Comparison of ENCODE assay signal across 8 cellular contexts in genomic region chr5:142325677-142326479, GRCh38. TPM values are rescaled to one million over a fixed set of nuclear protein-coding genes. Genes with fewer than 3 reads are reported as not detected.
DNase-seq lines count a peak whose midpoint lies in the region; ATAC-seq and TF ChIP-seq lines count a peak whose summit lies in the region.

No MANE protein-coding gene starts in this region.

- peak in 1 of 3 donors; percentile 26 for TF ChIP-seq POLR2A in body of pancreas (IDR thresholded peaks at IDR 0.05)
- TF ChIP-seq POLR2A in spleen (IDR thresholded peaks at IDR 0.05), result no peak

- H3F3A ChIP-seq in PC-3 (ENCODE audit: low read length, unreplicated experiment), result no peaks in the 10 kb centered on the region

- intact Hi-C loops in PC-3 (cut with micrococcal nuclease), result loop anchor here (1.0 to 2.0 kb wide), 3 partner anchors 31 to 134 kb away; no protein-coding TSS in a partner anchor
- intact Hi-C loops in body of pancreas (cut with DNase I), result no loop called here
- intact Hi-C loops in spleen (cut with DNase I; ENCODE audit: low total_unique reads), result no loop called here

- 8 to 14% methylated on average over 25 to 46 of the region's 46 CpGs for WGBS in body of pancreas, 2 donors
- WGBS in spleen, 5 donors, result 3 to 17% (median 5%) methylated on average over 25 to 46 of the region's 46 CpGs

- peaks cover 3% of the 10 kb centered on the region; the same call in 1 of the 2 replicates for H3K36me3 ChIP-seq in PC-3 (ENCODE audit: low read depth, low read length)
- no peaks in the 10 kb centered on the region for H3K36me3 ChIP-seq in body of pancreas (replicated peaks in 1 of 2; ENCODE audit: insufficient read depth in 1 of 2, low read depth in 2 of 2)
- no peaks in the 10 kb centered on the region for H3K36me3 ChIP-seq in spleen

- H3K27me3 ChIP-seq in PC-3 (ENCODE audit: low read length), result no peaks in the 10 kb centered on the region
- peaks cover 0 to 5% of the 10 kb centered on the region in 2 donors for H3K27me3 ChIP-seq in body of pancreas
- H3K27me3 ChIP-seq in spleen (replicated peaks in 1 of 7), result peaks cover 0 to 93% (median 32%) of the 10 kb centered on the region in 7 donors

- POLR2A ChIA-PET in PC-3 (lab: Charles Lee; ENCODE audit: unreplicated experiment), result interaction anchor here (0.6 to 1.0 kb wide), 5 partner anchors 28 to 319 kb away, joined by 3 to 16 read pairs (median 6); no protein-coding TSS in a partner anchor

- peak overlapping the region; percentile 90 for H2AFZ ChIP-seq in PC-3 (ENCODE audit: low read length)

- DNase-seq in activated naive CD4-positive, alpha-beta T cell treated with Interleukin-2 at 50 U/mL for 16 hours, result peak; percentile 12
- no peak for DNase-seq in activated naive CD4-positive, alpha-beta T cell (lab: John Stamatoyannopoulos, UW)
- peak; percentile 82 for DNase-seq in PC-3
- DNase-seq in body of pancreas, result peak; percentile 42 to 68 (median 52)
- peak; percentile 72 for DNase-seq in iPS-NIHi7 (ENCODE audit: extremely low spot score)
- DNase-seq in spleen, result no peak

- no TSS peak for BruUV-seq in PC-3 (replicated peaks; lab: Mats Ljungman, UMichigan)

- CTCF ChIA-PET in PC-3 (lab: Charles Lee), result no interaction called here

- H4K20me1 ChIP-seq in PC-3 (ENCODE audit: low read length), result peaks cover 30% of the 10 kb centered on the region

- peak overlapping the region; percentile 99 for H3K9ac ChIP-seq in PC-3 (ENCODE audit: low read length)

- no peaks in the 10 kb centered on the region for H3K9me2 ChIP-seq in PC-3 (replicated peaks; ENCODE audit: low read length)

- TF ChIP-seq CTCF in PC-3 (conservative IDR thresholded peaks at IDR 0.05; ENCODE audit: low read depth, low read length) (no peak), body of pancreas (IDR thresholded peaks at IDR 0.05) (no peak), spleen (IDR thresholded peaks at IDR 0.05 in 8 of 11, conservative IDR thresholded peaks at IDR 0.05 in 3 of 11) (no peak)

- H3K9me3 ChIP-seq in PC-3 (ENCODE audit: low read length) (no peaks in the 10 kb centered on the region), body of pancreas (no peaks in the 10 kb centered on the region), spleen (no peaks in the 10 kb centered on the region)

- peaks cover 55% of the 10 kb centered on the region for H3K79me2 ChIP-seq in PC-3 (ENCODE audit: low read length)

- H3K4me1 ChIP-seq in PC-3 (ENCODE audit: insufficient read depth, low read length) (peaks cover 37% of the 10 kb centered on the region), body of pancreas (peaks cover 29% of the 10 kb centered on the region), spleen (peaks cover 15 to 60% (median 44%) of the 10 kb centered on the region in 6 donors)

- ATAC-seq in PC-3 (peak; percentile 45), body of pancreas (peak; percentile 41), HG03135 (IDR thresholded peaks at IDR 0.05; ENCODE audit: unreplicated experiment) (no peak), HG02571 (IDR thresholded peaks at IDR 0.05; ENCODE audit: unreplicated experiment) (no peak)

- H3K27ac ChIP-seq in PC-3 (ENCODE audit: low read length) (peak overlapping the region; percentile 99), body of pancreas (peak overlapping the region; percentile 42 to 83 (median 74)), spleen (peak overlapping the region in 7 of 8 donors; percentile 22 to 86 (median 79))

- H3K4me2 ChIP-seq in PC-3 (ENCODE audit: low read length), result peak overlapping the region; percentile 100

- H3K4me3 ChIP-seq in PC-3 (ENCODE audit: low read length), result peak overlapping the region; percentile 89
- no peak overlapping the region for H3K4me3 ChIP-seq in body of pancreas
- H3K4me3 ChIP-seq in spleen, result peak overlapping the region; percentile 46 to 76 (median 58)

RNA-seq across cellular contexts. Expression of gene SPRY4, which starts 1.1 kb away (rescaled TPM):
- total RNA-seq in PC-3 (2014; rRNA removed) (32.1 and 38.4 TPM in 2 replicates), body of pancreas (10 to 100 TPM in 1 of 2 donors, 1 to 10 TPM in 1; 6.7 to 18.5 TPM), spleen (10 to 100 TPM in 6 of 7 donors, 1 to 10 TPM in 1; 9.4 to 33.5 (median 21.2) TPM)
- 1 to 10 TPM in 2 of 3 donors, under 1 TPM in 1; 0.76 to 2.0 (median 1.1) TPM for polyA plus RNA-seq in spleen

Comparison
In these comparisons a context has a peak if more than half of its experiments do, and no peak if none do; other contexts are left out.
1. DNase-seq: peak in activated naive CD4-positive, alpha-beta T cell treated with Interleukin-2 at 50 U/mL for 16 hours (single experiment), PC-3 (single experiment), body of pancreas (4 of 4) and iPS-NIHi7 (single experiment); none in activated naive CD4-positive, alpha-beta T cell (0 of 4) and spleen (single experiment).
2. ATAC-seq: peak in PC-3 (single experiment) and body of pancreas (single experiment); none in HG03135 (single experiment) and HG02571 (single experiment).
3. H3K4me3 ChIP-seq: peak in PC-3 (single experiment) and spleen (8 of 8); none in body of pancreas (0 of 2).
4. Peak in every context shown above with its lines, with median percentiles within 50 percentile points of each other: H3K27ac ChIP-seq.